8 cellular contexts compared by ENCODE assay signal in genomic region chr16:22217890-22218730, GRCh38.
DNase-seq lines count a peak whose midpoint lies in the region; ATAC-seq lines count a peak whose summit lies in the region.

No MANE protein-coding gene starts in this region.

- ATAC-seq in GM18499 (IDR thresholded peaks at IDR 0.05; ENCODE audit: insufficient read depth, unreplicated experiment), result peak; percentile 71
- peak; percentile 84 for ATAC-seq in GM21423 (IDR thresholded peaks at IDR 0.05; ENCODE audit: unreplicated experiment)

- peak; percentile 13 for DNase-seq in HK-2 (ENCODE audit: unreplicated experiment)
- DNase-seq in islet precursor cell, result peak; percentile 56
- DNase-seq in NCI-H446 treated with DMSO at 0.1 percent for 48 hours (lab: John Stamatoyannopoulos, UW), result no peak
- DNase-seq in UCSD-AML1 (lab: John Stamatoyannopoulos, UW; ENCODE audit: unreplicated experiment), result no peak
- DNase-seq in NCI-H2029 (lab: John Stamatoyannopoulos, UW), result no peak
- no peak for DNase-seq in SHP77 (lab: John Stamatoyannopoulos, UW)

Comparison
In these comparisons a context has a peak if more than half of its experiments do, and no peak if none do; other contexts are left out.
1. DNase-seq: peak in HK-2 (single experiment) and islet precursor cell (single experiment); none in NCI-H446 treated with DMSO at 0.1 percent for 48 hours (single experiment), UCSD-AML1 (single experiment), NCI-H2029 (single experiment) and SHP77 (0 of 2).